15 cellular contexts compared by ENCODE assay signal in the genomic region with DNA sequence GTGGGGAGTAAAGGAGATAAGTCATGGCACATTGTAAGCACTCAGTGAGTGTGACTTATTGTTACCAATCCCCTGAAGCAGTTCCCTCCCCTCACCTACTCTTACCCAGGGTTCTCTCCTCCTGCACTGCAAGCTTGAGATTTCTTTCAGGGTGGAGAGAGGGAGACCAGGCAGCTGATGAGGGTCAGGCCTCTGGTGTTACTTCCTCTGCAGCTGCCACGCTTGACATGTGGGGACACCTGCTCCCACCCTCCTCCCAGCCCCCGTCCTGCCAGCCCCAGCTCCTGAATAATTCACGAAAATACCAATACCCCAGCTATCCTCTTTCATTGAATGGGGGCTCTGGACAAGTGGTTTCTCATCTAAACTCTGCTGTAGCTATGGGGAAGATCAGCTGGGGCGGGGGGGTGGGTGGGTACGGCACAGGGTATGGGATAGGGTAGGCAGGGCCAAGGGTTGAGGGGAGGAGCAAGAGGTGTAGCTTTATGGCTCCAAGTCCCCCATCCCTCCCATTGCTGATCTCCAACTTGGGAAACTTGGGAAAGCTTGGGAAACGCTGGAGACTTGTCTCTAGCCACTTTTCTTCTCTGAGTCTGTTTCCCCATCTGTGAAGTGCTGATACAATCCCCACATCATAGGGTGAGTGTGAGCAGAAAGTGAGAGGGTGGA.
A peak's percentile ranks its signal among the peaks of the same experiment; 100 is the strongest.
DNase-seq lines count a peak whose midpoint lies in the region; ATAC-seq, FAIRE-seq and TF ChIP-seq lines count a peak whose summit lies in the region.
"Had no signal": no experiment of that assay in that cellular context is flagged by ENCODE, and none has a peak within 500 bp of the region (broad histone marks: within the 10 kb centered on the region; RNA-seq: fewer than 3 reads in every experiment).

No MANE protein-coding gene starts in this region.

- H3K4me2 ChIP-seq in A549 (no peak overlapping the region), mesenchymal stem cell (ENCODE audit: low read length, poor library complexity, severe bottlenecking) (no peak overlapping the region)

- TF ChIP-seq POLR2A in A549 (IDR thresholded peaks at IDR 0.05; ENCODE audit: low read length), result no peak

- CTCF ChIA-PET in A549 (lab: Yijun Ruan, JAX), result no interaction called here

- H3K4ac ChIP-seq in mesenchymal stem cell (ENCODE audit: low read depth in 1 of 2, low read length in 2 of 2), result no peak overlapping the region

- H3K27ac ChIP-seq in A549 (no peak overlapping the region), SJCRH30 (peak overlapping the region; percentile 60), mesenchymal stem cell (ENCODE audit: low read length, poor library complexity, severe bottlenecking) (no peak overlapping the region)
- H3K27ac ChIP-seq: GM23248 had no signal

- no peak overlapping the region for H2BK15ac ChIP-seq in mesenchymal stem cell (ENCODE audit: low read depth, poor library complexity, severe bottlenecking)

- 31% methylated on average over 3 of the region's 6 CpGs for WGBS in A549 (ENCODE audit: missing lambda C conversion rate)
- WGBS in mesenchymal stem cell, result no CpG with 5 or more reads among the region's 6 CpGs

- H3K36me3 ChIP-seq in SJCRH30 (no peaks in the 10 kb centered on the region), mesenchymal stem cell (ENCODE audit: control insufficient read depth in 1 of 2, insufficient read depth in 2 of 2, low read depth in 1 of 2, low read length in 2 of 2) (no peaks in the 10 kb centered on the region)

- H3K4me3 ChIP-seq in A549 (no peak overlapping the region), SJCRH30 (no peak overlapping the region), mesenchymal stem cell (ENCODE audit: insufficient read depth in 1 of 2, low read depth in 1 of 2, low read length in 2 of 2) (no peak overlapping the region)
- H3K4me3 ChIP-seq: GM23248 had no signal

- no peaks in the 10 kb centered on the region for H3K27me3 ChIP-seq in SJCRH30
- H3K27me3 ChIP-seq in mesenchymal stem cell (ENCODE audit: control insufficient read depth in 1 of 2, insufficient read depth in 1 of 2, low read length in 2 of 2), result peaks cover 0 to 79% of the 10 kb centered on the region in 2 experiments

- ATAC-seq in A549 (no peak), GM21367 (IDR thresholded peaks at IDR 0.05; ENCODE audit: unreplicated experiment) (no peak)

- no peak overlapping the region for H3K23ac ChIP-seq in mesenchymal stem cell (ENCODE audit: low read length in 2 of 2)

- no peak for TF ChIP-seq RAD21 in A549 (conservative IDR thresholded peaks at IDR 0.05 in 1 of 2, IDR thresholded peaks at IDR 0.05 in 1 of 2)

- H3K18ac ChIP-seq in mesenchymal stem cell (ENCODE audit: low read depth in 1 of 2, low read length in 2 of 2), result no peak overlapping the region

- no peak for TF ChIP-seq EP300 in A549 (IDR thresholded peaks at IDR 0.05)

- H2BK12ac ChIP-seq in mesenchymal stem cell (ENCODE audit: low read length in 2 of 2), result no peak overlapping the region

- H3K9me3 ChIP-seq in A549, result no peaks in the 10 kb centered on the region
- H3K9me3 ChIP-seq in SJCRH30 (replicated peaks), result no peaks in the 10 kb centered on the region
- H3K9me3 ChIP-seq in mesenchymal stem cell (ENCODE audit: control insufficient read depth, low read length), result no peaks in the 10 kb centered on the region

- H3K9ac ChIP-seq in mesenchymal stem cell (ENCODE audit: low read length), result no peak overlapping the region
- H3K9ac ChIP-seq: GM23248 had no signal

- H3K4me1 ChIP-seq in A549, result no peaks in the 10 kb centered on the region
- peaks cover 11% of the 10 kb centered on the region for H3K4me1 ChIP-seq in SJCRH30
- no peaks in the 10 kb centered on the region for H3K4me1 ChIP-seq in mesenchymal stem cell (ENCODE audit: control insufficient read depth, insufficient read depth, low read depth, low read length)

- peak; percentile 49 for FAIRE-seq in A549 (lab: Jason Lieb, UNC)

- DNase-seq in A549 (ENCODE audit: low read depth in 1 of 2, low spot score in 1 of 2) (no peak), D341Med (ENCODE audit: low spot score) (peak; percentile 1), SJCRH30 (peak; percentile 85 to 91), mesenteric fat pad (ENCODE audit: low spot score) (peak; percentile 37), activated gamma-delta T cell (lab: John Stamatoyannopoulos, UW) (no peak), mesenchymal stem cell (no peak)
- DNase-seq in NK-92 treated with Interleukin-12 subunit alpha and Interleukin-12 subunit beta, amount 100 ng/mL, for 24 hours (lab: John Stamatoyannopoulos, UW), result no peak
- DNase-seq: Calu3; CD4-positive, CD25-positive, alpha-beta regulatory T cell; GM23248; NCI-H187 treated with DMSO at 0.1 percent for 48 hours; NCI-H2171 treated with DMSO at 0.1 percent for 48 hours; NCI-H446 treated with DMSO at 0.1 percent for 48 hours; NCI-H748 treated with DMSO at 0.1 percent for 48 hours had no signal

- H4K91ac ChIP-seq in mesenchymal stem cell (ENCODE audit: low read length), result no peak overlapping the region

- no peak for TF ChIP-seq CTCF in A549 (IDR thresholded peaks at IDR 0.05)

- H2AFZ ChIP-seq in mesenchymal stem cell (ENCODE audit: low read depth, low read length), result no peak overlapping the region
- H2AFZ ChIP-seq: GM23248 had no signal

- no peak overlapping the region for H2AK5ac ChIP-seq in mesenchymal stem cell (ENCODE audit: low read length, severe bottlenecking)

- H4K8ac ChIP-seq in mesenchymal stem cell (ENCODE audit: low read length), result no peak overlapping the region

- no peaks in the 10 kb centered on the region for H3K79me1 ChIP-seq in mesenchymal stem cell (replicated peaks; ENCODE audit: low read length, poor library complexity, severe bottlenecking)

- POLR2A ChIA-PET in A549 (lab: Yijun Ruan, JAX), result no interaction called here

- H3K14ac ChIP-seq in mesenchymal stem cell (ENCODE audit: low read length in 2 of 2), result no peak overlapping the region

- no peak overlapping the region for H2BK120ac ChIP-seq in mesenchymal stem cell (ENCODE audit: low read depth, low read length)

- H2BK5ac ChIP-seq in mesenchymal stem cell (ENCODE audit: low read depth, low read length, poor library complexity, severe bottlenecking), result no peak overlapping the region

TF ChIP-seq in A549, 52 proteins besides CTCF, POLR2A, EP300 and RAD21 (continues in another document):
- no peak for TF ChIP-seq TP53 (CRISPR knock-in tag; IDR thresholded peaks at IDR 0.05)
- no peak for TF ChIP-seq ZNF302 (CRISPR knock-in tag; IDR thresholded peaks at IDR 0.05)
- no peak for TF ChIP-seq MYC (IDR thresholded peaks at IDR 0.05; ENCODE audit: borderline replicate concordance, low read length)
- TF ChIP-seq, protein P1, sequence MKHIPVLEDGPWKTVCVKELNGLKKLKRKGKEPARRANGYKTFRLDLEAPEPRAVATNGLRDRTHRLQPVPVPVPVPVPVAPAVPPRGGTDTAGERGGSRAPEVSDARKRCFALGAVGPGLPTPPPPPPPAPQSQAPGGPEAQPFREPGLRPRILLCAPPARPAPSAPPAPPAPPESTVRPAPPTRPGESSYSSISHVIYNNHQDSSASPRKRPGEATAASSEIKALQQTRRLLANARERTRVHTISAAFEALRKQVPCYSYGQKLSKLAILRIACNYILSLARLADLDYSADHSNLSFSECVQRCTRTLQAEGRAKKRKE (CRISPR knock-in tag; IDR thresholded peaks at IDR 0.05; ENCODE audit: low read depth), result no peak
- TF ChIP-seq KDM5A (IDR thresholded peaks at IDR 0.05), result no peak
- TF ChIP-seq HDAC2 (IDR thresholded peaks at IDR 0.05), result no peak
- TF ChIP-seq, protein P2, sequence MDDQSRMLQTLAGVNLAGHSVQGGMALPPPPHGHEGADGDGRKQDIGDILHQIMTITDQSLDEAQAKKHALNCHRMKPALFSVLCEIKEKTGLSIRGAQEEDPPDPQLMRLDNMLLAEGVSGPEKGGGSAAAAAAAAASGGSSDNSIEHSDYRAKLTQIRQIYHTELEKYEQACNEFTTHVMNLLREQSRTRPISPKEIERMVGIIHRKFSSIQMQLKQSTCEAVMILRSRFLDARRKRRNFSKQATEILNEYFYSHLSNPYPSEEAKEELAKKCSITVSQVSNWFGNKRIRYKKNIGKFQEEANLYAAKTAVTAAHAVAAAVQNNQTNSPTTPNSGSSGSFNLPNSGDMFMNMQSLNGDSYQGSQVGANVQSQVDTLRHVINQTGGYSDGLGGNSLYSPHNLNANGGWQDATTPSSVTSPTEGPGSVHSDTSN (IDR thresholded peaks at IDR 0.05), result no peak
- TF ChIP-seq FOSL2 (IDR thresholded peaks at IDR 0.05), result no peak
- TF ChIP-seq FOSL2 (CRISPR knock-in tag; IDR thresholded peaks at IDR 0.05), result no peak
- no peak for TF ChIP-seq CBX2 (IDR thresholded peaks at IDR 0.05; ENCODE audit: borderline replicate concordance, low read depth)
- TF ChIP-seq MAZ (IDR thresholded peaks at IDR 0.05; ENCODE audit: borderline replicate concordance, low read depth, low read length), result no peak
- TF ChIP-seq ZSCAN20 (CRISPR knock-in tag; IDR thresholded peaks at IDR 0.05), result no peak
- TF ChIP-seq, protein P3, sequence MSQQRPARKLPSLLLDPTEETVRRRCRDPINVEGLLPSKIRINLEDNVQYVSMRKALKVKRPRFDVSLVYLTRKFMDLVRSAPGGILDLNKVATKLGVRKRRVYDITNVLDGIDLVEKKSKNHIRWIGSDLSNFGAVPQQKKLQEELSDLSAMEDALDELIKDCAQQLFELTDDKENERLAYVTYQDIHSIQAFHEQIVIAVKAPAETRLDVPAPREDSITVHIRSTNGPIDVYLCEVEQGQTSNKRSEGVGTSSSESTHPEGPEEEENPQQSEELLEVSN (IDR thresholded peaks at IDR 0.05; ENCODE audit: borderline replicate concordance, low read depth), result no peak
- no peak for TF ChIP-seq JUNB (IDR thresholded peaks at IDR 0.05)
- no peak for TF ChIP-seq CHD4 (IDR thresholded peaks at IDR 0.05; ENCODE audit: borderline replicate concordance)

Comparison
In these comparisons a context has a peak if more than half of its experiments do, and no peak if none do; other contexts are left out.
1. DNase-seq: peak in D341Med (single experiment), SJCRH30 (2 of 2) and mesenteric fat pad (single experiment); none in A549 (0 of 2), NK-92 treated with Interleukin-12 subunit alpha and Interleukin-12 subunit beta, amount 100 ng/mL, for 24 hours (single experiment), activated gamma-delta T cell (single experiment) and mesenchymal stem cell (single experiment).